Comparison of ENCODE assay signal across 1 cellular context in genomic region chr3:42880183-42880582, GRCh38.
TF ChIP-seq lines count a peak whose summit lies in the region.

No MANE protein-coding gene starts in this region.

TF ChIP-seq in endothelial cell of umbilical vein, 7 proteins besides CTCF, POLR2A, EP300 and RAD21:
- TF ChIP-seq MYC (IDR thresholded peaks at IDR 0.05; ENCODE audit: low read depth, low read length) (no peak), EZH2 (IDR thresholded peaks at IDR 0.05; ENCODE audit: borderline replicate concordance, low read depth, low read length, severe bottlenecking) (no peak), GATA2 (IDR thresholded peaks at IDR 0.05; ENCODE audit: insufficient read depth, insufficient read length, low read depth, low read length) (no peak), FOS (IDR thresholded peaks at IDR 0.05; ENCODE audit: borderline replicate concordance, insufficient read depth, low read length) (no peak)
